In the genomic region with DNA sequence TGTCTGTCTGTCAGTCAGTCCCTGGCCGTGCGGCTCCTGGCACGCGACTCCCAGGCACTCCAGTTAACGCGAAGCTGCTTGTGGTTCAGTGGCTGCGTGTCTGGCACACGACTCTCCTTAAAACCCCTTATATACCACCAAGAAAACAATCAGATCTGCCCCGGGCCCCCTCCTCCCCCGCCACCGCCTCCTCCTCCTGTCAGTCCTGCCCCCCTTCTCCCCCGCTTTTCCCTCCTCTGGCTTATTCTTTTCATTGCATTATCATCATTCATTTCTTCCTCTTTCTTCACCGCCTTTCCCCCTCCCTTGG, we compare ENCODE assay signal across 9 cellular contexts. TPM values are rescaled to one million over a fixed set of nuclear protein-coding genes. Genes with fewer than 3 reads are reported as not detected.
DNase-seq lines count a peak whose midpoint lies in the region; ATAC-seq and TF ChIP-seq lines count a peak whose summit lies in the region.
"Had no signal": no experiment of that assay in that cellular context is flagged by ENCODE, and none has a peak within 500 bp of the region (broad histone marks: within the 10 kb centered on the region; RNA-seq: fewer than 3 reads in every experiment).

A gene (minus strand): TSS at position 105 of the 310 bp plus-strand sequence. CDS start 705 bp downstream, outside the sequence.

- peaks cover 14 to 31% of the 10 kb centered on the region in 2 experiments; a peak in 2 of 4 replicates for H3K4me1 ChIP-seq in SK-N-SH (ENCODE audit: control insufficient read depth in 1 of 2, insufficient read depth in 2 of 2, low read depth in 1 of 2, low read length in 1 of 2)
- H3K4me1 ChIP-seq in gastroesophageal sphincter = peaks cover 0 to 53% (median 19%) of the 10 kb centered on the region in 3 donors
- peaks cover 0 to 45% (median 39%) of the 10 kb centered on the region in 4 donors for H3K4me1 ChIP-seq in sigmoid colon

- 1% methylated on average over 5 of the region's 13 CpGs for WGBS in SK-N-SH (ENCODE audit: low lambda C conversion rate)
- 1% methylated on average over 12 of the region's 13 CpGs; no CpG with 5 or more reads in 1 of the 2 donors for WGBS in gastroesophageal sphincter (ENCODE audit: low coverage in 1 of 2), 2 donors
- WGBS in sigmoid colon, 2 donors = 1 to 3% methylated on average over 13 of the region's 13 CpGs

- H2AFZ ChIP-seq in SK-N-SH (ENCODE audit: low read depth) = peak within 1 kb of the TSS; percentile 87; the same call in 1 of the 2 replicates

- no peaks in the 10 kb centered on the region for H3K79me2 ChIP-seq in SK-N-SH (ENCODE audit: insufficient read depth)

- H3K9me3 ChIP-seq in SK-N-SH (no peaks in the 10 kb centered on the region), gastroesophageal sphincter (peaks cover 0 to 25% (median 0%) of the 10 kb centered on the region in 3 donors), sigmoid colon (no peaks in the 10 kb centered on the region)

- intact Hi-C loops in sigmoid colon (cut with DNase I) = no loop called here

- no peak within 1 kb of the TSS for H3K9ac ChIP-seq in SK-N-SH

- peak within 1 kb of the TSS; percentile 99 for H3K4me2 ChIP-seq in SK-N-SH

- DNase-seq in SK-N-SH (peak; percentile 72), sigmoid colon (no peak), cerebellar nuclear complex (lab: John Stamatoyannopoulos, UW) (no peak), erythroblast (lab: John Stamatoyannopoulos, UW) (no peak)

- H3K4me3 ChIP-seq in SK-N-SH (ENCODE audit: low read depth in 2 of 2, low read length in 1 of 2) (peak within 1 kb of the TSS; percentile 56 to 73), gastroesophageal sphincter (peak within 1 kb of the TSS; percentile 20 to 61), sigmoid colon (peak within 1 kb of the TSS; percentile 17 to 56 (median 38))

- POLR2A ChIA-PET in SK-N-SH (lab: Yijun Ruan, JAX) = interaction anchor here (1.0 kb wide), 1 partner anchor 244 kb away, joined by 3 read pairs; no protein-coding TSS in a partner anchor

- H4K20me1 ChIP-seq in SK-N-SH (ENCODE audit: insufficient read depth) = no peaks in the 10 kb centered on the region

- H3K9me2 ChIP-seq in SK-N-SH = no peaks in the 10 kb centered on the region

- no peak for TF ChIP-seq RAD21 in SK-N-SH (IDR thresholded peaks at IDR 0.05; ENCODE audit: low read length)

- TF ChIP-seq EP300 in SK-N-SH (IDR thresholded peaks at IDR 0.05; ENCODE audit: borderline replicate concordance in 1 of 2, low read depth in 1 of 2, low read length in 1 of 2) (no peak), gastroesophageal sphincter (IDR thresholded peaks at IDR 0.05) (no peak), sigmoid colon (IDR thresholded peaks at IDR 0.05) (no peak)

- H3K36me3 ChIP-seq in SK-N-SH (replicated peaks in 1 of 2; ENCODE audit: control insufficient read depth in 1 of 2, insufficient read depth in 2 of 2, low read length in 1 of 2) (no peaks in the 10 kb centered on the region), gastroesophageal sphincter (no peaks in the 10 kb centered on the region), sigmoid colon (no peaks in the 10 kb centered on the region)

- TF ChIP-seq CTCF in SK-N-SH (IDR thresholded peaks at IDR 0.05) = no peak
- no peak for TF ChIP-seq CTCF in gastroesophageal sphincter (IDR thresholded peaks at IDR 0.05)
- TF ChIP-seq CTCF in sigmoid colon (IDR thresholded peaks at IDR 0.05) = no peak

- H3K27me3 ChIP-seq in SK-N-SH (ENCODE audit: insufficient read depth) = peaks cover 56% of the 10 kb centered on the region
- peaks cover 100% of the 10 kb centered on the region for H3K27me3 ChIP-seq in gastroesophageal sphincter
- H3K27me3 ChIP-seq in sigmoid colon = peaks cover 75 to 100% (median 92%) of the 10 kb centered on the region in 3 donors

- H3K27ac ChIP-seq in SK-N-SH (ENCODE audit: low read depth in 2 of 2, low read length in 1 of 2) = peak within 1 kb of the TSS in 1 of 2 experiments; percentile 34; a peak in 1 of 4 replicates
- no peak within 1 kb of the TSS for H3K27ac ChIP-seq in gastroesophageal sphincter
- no peak within 1 kb of the TSS for H3K27ac ChIP-seq in sigmoid colon

- peak; percentile 48 for TF ChIP-seq POLR2A in GM19099 (IDR thresholded peaks at IDR 0.05; ENCODE audit: extremely low read depth, insufficient read length, low read depth)
- no peak for TF ChIP-seq POLR2A in gastroesophageal sphincter (IDR thresholded peaks at IDR 0.05)
- no peak for TF ChIP-seq POLR2A in sigmoid colon (IDR thresholded peaks at IDR 0.05)
- no peak for TF ChIP-seq POLR2A in erythroblast (IDR thresholded peaks at IDR 0.05; ENCODE audit: low read length)

- ATAC-seq in gastroesophageal sphincter (no peak), HG03175 (IDR thresholded peaks at IDR 0.05; ENCODE audit: unreplicated experiment) (no peak), HG02642 (IDR thresholded peaks at IDR 0.05; ENCODE audit: poor library complexity, unreplicated experiment) (no peak)

- CTCF ChIA-PET in SK-N-SH (lab: Yijun Ruan, JAX) = interaction anchor here (0.9 to 2.4 kb wide), 3 partner anchors 20 to 189 kb away, joined by 4 to 15 read pairs (median 6); no protein-coding TSS in a partner anchor

- peaks cover 3% of the 10 kb centered on the region for H3F3A ChIP-seq in SK-N-SH (replicated peaks; ENCODE audit: insufficient read depth)

TF ChIP-seq in SK-N-SH, 30 proteins besides CTCF, POLR2A, EP300 and RAD21:
- TF ChIP-seq YY1 (IDR thresholded peaks at IDR 0.05; ENCODE audit: low read depth) = no peak
- 0 out of 2 replicates have a peak, but pooled peaks have one; percentile 8 for TF ChIP-seq MXI1 (IDR thresholded peaks at IDR 0.05; ENCODE audit: low read depth, low read length)

RNA-seq across cellular contexts. Expression of the gene that starts here (rescaled TPM):
- polyA plus RNA-seq in SK-N-SH (2012; rRNA removed) (not detected in 2 replicates), sigmoid colon (not detected)
- 0.03 TPM in 1 of 2 replicates, not detected in the other for polyA plus RNA-seq in SK-N-SH (2012; cell fraction: cytosol; rRNA removed)
- 0.04 TPM in 1 of 2 replicates, not detected in the other for polyA plus RNA-seq in SK-N-SH (2012; cell fraction: nucleus; rRNA removed)
- total RNA-seq in gastroesophageal sphincter (not detected), sigmoid colon (not detected)
- total RNA-seq: activated CD8-positive, alpha-beta memory T cell treated with anti-CD3 and anti-CD28 coated beads for 36 hours had no signal

Comparison
In these comparisons a context has a peak if more than half of its experiments do, and no peak if none do; other contexts are left out.
1. Peak in DNase-seq, H3K4me3 ChIP-seq and H3K4me2 ChIP-seq in SK-N-SH; RNA of the gene not detected or under 1 TPM.